In the genomic region with DNA sequence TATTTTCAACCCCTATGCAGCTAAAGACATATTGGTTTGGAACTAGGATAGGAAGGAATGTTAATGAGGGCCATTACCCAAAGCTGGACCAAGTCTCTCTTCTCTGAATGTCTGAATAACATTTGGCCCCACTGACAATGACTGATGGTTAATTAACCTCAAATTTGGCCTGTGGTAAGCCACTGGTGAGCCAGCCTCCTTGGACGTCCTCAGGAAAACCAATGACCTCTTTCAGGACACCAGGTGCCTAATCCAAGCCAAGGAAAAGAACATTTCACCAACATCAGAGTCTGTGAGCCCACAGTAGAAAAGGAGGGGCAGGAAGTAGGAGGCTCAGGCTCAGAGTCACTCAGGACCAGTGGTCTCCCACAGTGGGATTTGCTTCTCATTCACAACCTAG, we compare ENCODE assay signal across 22 cellular contexts.
"Had no signal": no experiment of that assay in that cellular context is flagged by ENCODE, and none has a peak within 500 bp of the region (broad histone marks: within the 10 kb centered on the region; RNA-seq: fewer than 3 reads in every experiment).

No MANE protein-coding gene starts in this region.

- H3K27ac ChIP-seq: cardiac muscle cell, left ventricle myocardium inferior, right lobe of liver, suprapubic skin, transverse colon had no signal

- H3K4me1 ChIP-seq: right lobe of liver, transverse colon had no signal

- H3K27me3 ChIP-seq: cardiac muscle cell, dorsolateral prefrontal cortex, right lobe of liver, suprapubic skin, transverse colon had no signal

- H3K4me3 ChIP-seq: cardiac muscle cell, dorsolateral prefrontal cortex, left ventricle myocardium inferior, right lobe of liver, smooth muscle cell, suprapubic skin, transverse colon had no signal

- ATAC-seq: activated CD8-positive, alpha-beta T cell treated with anti-CD3 and anti-CD28 coated beads for 36 hours; activated T-cell treated with anti-CD3 and anti-CD28 coated beads, Interleukin-2, amount 50 U/mL, for 4 hours; right lobe of liver; SK-N-SH treated with all-trans-retinoic acid at 6 μM for 48 hours; stimulated activated naive CD8-positive, alpha-beta T cell treated with anti-CD3 and anti-CD28 coated beads, Interleukin-15, amount 100 ng/mL, for 72 hours; T-cell had no signal

- DNase-seq: activated CD4-positive, alpha-beta T cell treated with anti-CD3 and anti-CD28 coated beads for 48 hours; activated CD4-positive, CD25-positive, alpha-beta regulatory T cell; activated CD8-positive, alpha-beta memory T cell treated with anti-CD3 and anti-CD28 coated beads, Interleukin-2, amount 50 U/mL, for 4 hours; activated CD8-positive, alpha-beta T cell treated with anti-CD3 and anti-CD28 coated beads for 36 hours; activated naive CD4-positive, alpha-beta T cell treated with anti-CD3 and anti-CD28 coated beads for 36 hours; activated T-cell treated with anti-CD3 and anti-CD28 coated beads, Interleukin-2, amount 50 U/mL, for 4 hours; anterior cingulate cortex; dorsolateral prefrontal cortex; erythroblast; foreskin melanocyte; left ventricle myocardium inferior; mammary epithelial cell; naive B cell; right lobe of liver; stimulated activated CD4-positive, alpha-beta T cell treated with anti-CD3 and anti-CD28 coated beads, Interleukin-4, amount 100 ng/mL, for 1 hour; stimulated activated naive CD8-positive, alpha-beta T cell treated with anti-CD3 and anti-CD28 coated beads, Interleukin-15, amount 100 ng/mL, for 72 hours; T-cell; transverse colon had no signal

- H3K9me3 ChIP-seq: left ventricle myocardium inferior, right lobe of liver, suprapubic skin, transverse colon had no signal

- H3K36me3 ChIP-seq: cardiac muscle cell, right lobe of liver, suprapubic skin, transverse colon had no signal

- H3K4me2 ChIP-seq: smooth muscle cell had no signal
